ENCODE assay signal across 9 cellular contexts in genomic region chr5:124741711-124742496, GRCh38. TPM values are rescaled to one million over a fixed set of nuclear protein-coding genes. Genes with fewer than 3 reads are reported as not detected.
DNase-seq lines count a peak whose midpoint lies in the region; ATAC-seq and TF ChIP-seq lines count a peak whose summit lies in the region.
"Had no signal": no experiment of that assay in that cellular context is flagged by ENCODE, and none has a peak within 500 bp of the region (broad histone marks: within the 10 kb centered on the region; RNA-seq: fewer than 3 reads in every experiment).

No MANE protein-coding gene starts in this region.

- peaks cover 42% of the 10 kb centered on the region for H3K4me1 ChIP-seq in osteoblast (ENCODE audit: insufficient read depth, low read length)

- H3K4me3 ChIP-seq in osteoblast (ENCODE audit: insufficient read depth, low read length): peak overlapping the region; percentile 1

- no peak for TF ChIP-seq CTCF in osteoblast (IDR thresholded peaks at IDR 0.05; ENCODE audit: extremely low read depth, low read depth, low read length)

- peaks cover 27% of the 10 kb centered on the region for H3K27me3 ChIP-seq in osteoblast (ENCODE audit: insufficient read depth, low read length)

- H3K9me3 ChIP-seq in osteoblast (ENCODE audit: low read depth, low read length): no peaks in the 10 kb centered on the region

- peaks cover 7% of the 10 kb centered on the region for H3K79me2 ChIP-seq in osteoblast (ENCODE audit: insufficient read depth, low read length)

- H3K4me2 ChIP-seq in osteoblast (ENCODE audit: insufficient read depth, low read length): peak overlapping the region; percentile 99
- H3K4me2 ChIP-seq: KMS-11 had no signal

- H2AFZ ChIP-seq in osteoblast (ENCODE audit: low read length): no peak overlapping the region

- peak overlapping the region; percentile 24 for H3K27ac ChIP-seq in osteoblast (ENCODE audit: low read depth, low read length)
- H3K27ac ChIP-seq: KMS-11 had no signal

- H4K20me1 ChIP-seq in osteoblast (ENCODE audit: insufficient read depth, low read length): no peaks in the 10 kb centered on the region

- no peaks in the 10 kb centered on the region for H3K36me3 ChIP-seq in osteoblast (ENCODE audit: insufficient read depth, low read length)

- DNase-seq in GM03348 (ENCODE audit: low spot score) (peak; percentile 65), NCI-H748 treated with DMSO at 0.1 percent for 48 hours (lab: John Stamatoyannopoulos, UW) (peak; percentile 48), epidermal melanocyte (ENCODE audit: insufficient read length, low spot score) (peak; percentile 52), osteoblast (ENCODE audit: insufficient read length, low spot score, missing footprints) (peak; percentile 83)
- no peak for DNase-seq in activated CD8-positive, alpha-beta memory T cell treated with anti-CD3 and anti-CD28 coated beads for 24 hours
- DNase-seq in activated T-cell treated with anti-CD3 and anti-CD28 coated beads, Interleukin-2, amount 50 U/mL, for 48 hours: no peak

- ATAC-seq in HG03457 (IDR thresholded peaks at IDR 0.05; ENCODE audit: unreplicated experiment): no peak
- ATAC-seq in GM18867 (IDR thresholded peaks at IDR 0.05; ENCODE audit: unreplicated experiment): no peak

RNA-seq across cellular contexts. Expression of gene ZNF608, which starts 4.5 kb away (rescaled TPM):
- 11.6 and 14.7 TPM in 2 replicates for total RNA-seq in osteoblast

Comparison
In these comparisons a context has a peak if more than half of its experiments do, and no peak if none do; other contexts are left out.
1. DNase-seq: peak in GM03348 (single experiment), NCI-H748 treated with DMSO at 0.1 percent for 48 hours (single experiment), epidermal melanocyte (single experiment) and osteoblast (single experiment); none in activated CD8-positive, alpha-beta memory T cell treated with anti-CD3 and anti-CD28 coated beads for 24 hours (single experiment) and activated T-cell treated with anti-CD3 and anti-CD28 coated beads, Interleukin-2, amount 50 U/mL, for 48 hours (0 of 2).